1 cellular context compared by ENCODE assay signal in genomic region chr4:40333921-40334352, GRCh38.
TF ChIP-seq lines count a peak whose summit lies in the region.

No MANE protein-coding gene starts in this region.

TF ChIP-seq in A549, 52 proteins besides CTCF, POLR2A, EP300 and RAD21 (continued from another document):
- TF ChIP-seq SMC3 (IDR thresholded peaks at IDR 0.05) (no peak), FOXS1 (CRISPR knock-in tag; IDR thresholded peaks at IDR 0.05) (no peak), HOXA7 (CRISPR knock-in tag; IDR thresholded peaks at IDR 0.05) (no peak), EHMT2 (IDR thresholded peaks at IDR 0.05; ENCODE audit: low read depth) (no peak), JUN (IDR thresholded peaks at IDR 0.05) (peak; percentile 37 to 49; a peak in 2 of 5 replicates), MAZ (IDR thresholded peaks at IDR 0.05; ENCODE audit: borderline replicate concordance, low read depth, low read length) (no peak), HMGXB4 (CRISPR knock-in tag; IDR thresholded peaks at IDR 0.05; ENCODE audit: borderline replicate concordance) (no peak), RARB (CRISPR knock-in tag; IDR thresholded peaks at IDR 0.05) (no peak), HES2 (IDR thresholded peaks at IDR 0.05) (no peak), HDAC2 (IDR thresholded peaks at IDR 0.05) (no peak), FOSL2 (IDR thresholded peaks at IDR 0.05) (peak; percentile 65), FOSL2 (CRISPR knock-in tag; IDR thresholded peaks at IDR 0.05) (peak; percentile 91), HOXB13 (CRISPR knock-in tag; IDR thresholded peaks at IDR 0.05; ENCODE audit: low read depth) (no peak), PBX3 (IDR thresholded peaks at IDR 0.05) (no peak), CBX8 (IDR thresholded peaks at IDR 0.05) (no peak), ELK1 (IDR thresholded peaks at IDR 0.05; ENCODE audit: low read depth, low read length) (no peak), HEYL (CRISPR knock-in tag; IDR thresholded peaks at IDR 0.05) (no peak), CBX2 (IDR thresholded peaks at IDR 0.05; ENCODE audit: borderline replicate concordance, low read depth) (no peak), RNF2 (IDR thresholded peaks at IDR 0.05; ENCODE audit: borderline replicate concordance, low read depth) (no peak), BCL3 (IDR thresholded peaks at IDR 0.05) (no peak), ZC3H11A (IDR thresholded peaks at IDR 0.05) (no peak), MAX (IDR thresholded peaks at IDR 0.05) (no peak), BHLHE40 (IDR thresholded peaks at IDR 0.05; ENCODE audit: low read depth, low read length) (no peak), MAFK (IDR thresholded peaks at IDR 0.05; ENCODE audit: partially characterized antibody) (no peak)
